Comparison of ENCODE assay signal across 13 cellular contexts in the genomic region with DNA sequence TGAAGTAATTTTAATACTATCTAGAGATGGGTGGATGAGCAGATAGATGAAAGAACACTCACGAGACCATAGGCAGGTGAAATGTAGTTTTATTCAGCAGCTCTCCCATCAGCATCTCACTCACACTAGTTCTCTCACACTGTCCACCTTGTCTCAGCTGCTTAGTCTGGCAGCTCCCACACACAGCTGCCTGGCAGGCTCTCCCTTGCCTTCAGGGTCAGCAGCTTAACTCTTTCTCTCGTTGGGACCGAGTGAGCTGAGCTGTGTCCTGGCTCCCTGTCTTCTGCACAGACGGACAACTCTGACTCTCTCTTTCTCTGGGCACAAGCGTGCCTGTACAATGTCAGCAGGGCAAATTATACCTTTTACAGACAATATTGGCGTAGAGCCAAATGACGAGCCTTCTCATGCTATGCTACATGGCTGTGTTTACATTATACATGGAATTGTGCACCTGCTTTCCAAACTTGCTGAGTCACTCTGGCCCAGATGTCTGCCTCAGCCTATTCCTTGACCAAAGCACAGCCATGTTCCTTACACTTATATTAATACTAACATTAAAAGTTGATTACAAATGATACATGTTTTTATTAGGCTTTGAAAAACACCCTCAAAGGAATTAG.
DNase-seq lines count a peak whose midpoint lies in the region; ATAC-seq and TF ChIP-seq lines count a peak whose summit lies in the region.
"Had no signal": no experiment of that assay in that cellular context is flagged by ENCODE, and none has a peak within 500 bp of the region (broad histone marks: within the 10 kb centered on the region; RNA-seq: fewer than 3 reads in every experiment).

No MANE protein-coding gene starts in this region.

- intact Hi-C loops in mucosa of descending colon (cut with DNase I, micrococcal nuclease) = no loop called here

- H3K36me3 ChIP-seq in mucosa of descending colon (ENCODE audit: low read depth) = no peaks in the 10 kb centered on the region

- ATAC-seq in GM19452 (IDR thresholded peaks at IDR 0.05; ENCODE audit: unreplicated experiment) (no peak), mucosa of descending colon (no peak)

- peak; percentile 24 for DNase-seq in NCI-H82 (lab: John Stamatoyannopoulos, UW)
- no peak for DNase-seq in NCI-H82 treated with DMSO at 0.1 percent for 48 hours (lab: John Stamatoyannopoulos, UW; ENCODE audit: unreplicated experiment)
- DNase-seq in NCI-H2081 (lab: John Stamatoyannopoulos, UW) = peak; percentile 59 to 88
- DNase-seq in SHP77 (lab: John Stamatoyannopoulos, UW) = peak; percentile 94 to 96
- no peak for DNase-seq in neural crest cell (ENCODE audit: low read depth, low spot score)
- DNase-seq in activated T-cell treated with anti-CD3 and anti-CD28 coated beads for 4 hours = no peak
- no peak for DNase-seq in mucosa of descending colon
- DNase-seq: activated effector memory CD4-positive, alpha-beta T cell treated with anti-CD3 and anti-CD28 coated beads, Interleukin-2, amount 50 U/mL, for 16 hours; Caco-2; mesenchymal stem cell; stimulated activated CD4-positive, alpha-beta T cell treated with anti-CD3 and anti-CD28 coated beads, Interleukin-2, amount 100 ng/mL, for 24 hours had no signal

- H3K9me3 Mint-ChIP-seq in neural crest cell = no peaks in the 10 kb centered on the region

- no peak overlapping the region for H3K4me3 ChIP-seq in mucosa of descending colon

- peak overlapping the region; percentile 69 for H3K27ac Mint-ChIP-seq in neural crest cell (ENCODE audit: unreplicated experiment)
- H3K27ac Mint-ChIP-seq: T-helper 1 cell treated with Interleukin-12 subunit alpha and Interleukin-12 subunit beta and Interleukin-4 antibody, amounts not matched to agents 30 μg/mL and 1 μg/mL, for 36 hours had no signal

- H3K36me3 Mint-ChIP-seq in neural crest cell (ENCODE audit: low read depth) = no peaks in the 10 kb centered on the region

- H3K4me3 Mint-ChIP-seq in neural crest cell = no peak overlapping the region
- H3K4me3 Mint-ChIP-seq: T-helper 1 cell treated with Interleukin-12 subunit alpha and Interleukin-12 subunit beta and Interleukin-4 antibody, amounts not matched to agents 30 μg/mL and 1 μg/mL, for 36 hours had no signal

- H3K9me3 ChIP-seq in mucosa of descending colon = peaks cover 6% of the 10 kb centered on the region
- H3K9me3 ChIP-seq: Caco-2 had no signal

- TF ChIP-seq CTCF in neural crest cell (conservative IDR thresholded peaks at IDR 0.05) (no peak), mucosa of descending colon (IDR thresholded peaks at IDR 0.05) (no peak)

- no peaks in the 10 kb centered on the region for H3K4me1 Mint-ChIP-seq in neural crest cell

- no peaks in the 10 kb centered on the region for H3K4me1 ChIP-seq in mucosa of descending colon (ENCODE audit: low read depth)
- H3K4me1 ChIP-seq: Caco-2 had no signal

- no peaks in the 10 kb centered on the region for H3K27me3 Mint-ChIP-seq in neural crest cell (ENCODE audit: low read depth)

Comparison
In these comparisons a context has a peak if more than half of its experiments do, and no peak if none do; other contexts are left out.
1. DNase-seq: peak in NCI-H82 (single experiment), NCI-H2081 (2 of 2) and SHP77 (2 of 2); none in NCI-H82 treated with DMSO at 0.1 percent for 48 hours (single experiment), neural crest cell (single experiment), activated T-cell treated with anti-CD3 and anti-CD28 coated beads for 4 hours (single experiment) and mucosa of descending colon (0 of 3).